In the genomic region with DNA sequence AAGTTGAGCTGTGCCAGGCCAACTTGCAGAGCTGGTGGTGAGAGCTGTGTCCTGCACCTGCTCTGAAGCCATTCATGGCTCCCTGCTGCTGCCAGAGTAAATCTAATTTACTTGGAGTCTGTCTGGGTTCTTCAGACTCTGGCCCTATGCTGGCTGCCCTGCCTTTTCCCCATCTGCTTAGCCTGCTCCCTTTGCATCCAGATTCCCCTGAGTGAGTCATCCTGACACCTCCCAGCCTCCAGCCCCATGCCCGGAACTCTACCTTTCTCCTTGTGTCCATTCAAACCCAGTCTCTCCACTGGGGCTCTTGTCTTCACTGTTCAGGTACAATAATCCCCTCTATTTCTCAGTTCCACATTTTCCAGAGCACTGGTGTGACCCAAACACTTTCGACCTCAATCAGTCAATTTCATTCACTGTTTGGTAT, we compare ENCODE assay signal across 1 cellular context.
A peak's percentile ranks its signal among the peaks of the same experiment; 100 is the strongest.
TF ChIP-seq lines count a peak whose summit lies in the region.

No MANE protein-coding gene starts in this region.

TF ChIP-seq in GM12878, 131 proteins besides CTCF, POLR2A, EP300 and RAD21 (continued from another document):
- TF ChIP-seq MEF2A (IDR thresholded peaks at IDR 0.05; ENCODE audit: insufficient read depth, low read depth, low read length) (no peak), RUNX3 (IDR thresholded peaks at IDR 0.05; ENCODE audit: low read length) (peak; percentile 27; the same call in 1 of the 2 replicates), PAX5 (IDR thresholded peaks at IDR 0.05; ENCODE audit: borderline replicate concordance, low read depth, low read length) (no peak), NR2F1 (conservative IDR thresholded peaks at IDR 0.05) (0 out of 2 replicates have a peak, but pooled peaks have one; percentile 29)
